In genomic region chr1:95086949-95087533, GRCh38 we compare ENCODE assay signal across 8 cellular contexts.
DNase-seq lines count a peak whose midpoint lies in the region; ATAC-seq and TF ChIP-seq lines count a peak whose summit lies in the region.

No MANE protein-coding gene starts in this region.

- peak overlapping the region; percentile 98 for H3K27ac Mint-ChIP-seq in nephron progenitor cell

- peak overlapping the region; percentile 56 for H3K27ac ChIP-seq in HUES48 (ENCODE audit: low read depth, low read length)

- peak; percentile 93 for DNase-seq in EL
- DNase-seq in choroid plexus epithelial cell (ENCODE audit: low read depth): peak; percentile 96
- DNase-seq in nephron progenitor cell: peak; percentile 26
- DNase-seq in stimulated activated CD8-positive, alpha-beta memory T cell treated with anti-CD3 and anti-CD28 coated beads, Interleukin-4, amount 100 ng/mL, for 48 hours: no peak
- DNase-seq in activated CD4-positive, CD25-positive, alpha-beta regulatory T cell treated with anti-CD3 and anti-CD28 coated beads, Interleukin-2, amount 50 U/mL, for 72 hours: no peak

- peaks cover 4% of the 10 kb centered on the region for H3K36me3 Mint-ChIP-seq in nephron progenitor cell (ENCODE audit: low read depth)

- H3K9me3 ChIP-seq in HUES48 (ENCODE audit: control insufficient read depth, insufficient read depth, low read length): no peaks in the 10 kb centered on the region

- H3K9me3 Mint-ChIP-seq in nephron progenitor cell: peaks cover 35% of the 10 kb centered on the region

- H3K4me3 Mint-ChIP-seq in nephron progenitor cell: peak overlapping the region; percentile 18

- H3K4me3 ChIP-seq in HUES48 (ENCODE audit: low read depth, low read length) (no peak overlapping the region), choroid plexus epithelial cell (ENCODE audit: low read depth, low read length) (no peak overlapping the region)

- peaks cover 18% of the 10 kb centered on the region for H3K4me1 Mint-ChIP-seq in nephron progenitor cell

- no peaks in the 10 kb centered on the region for H3K27me3 ChIP-seq in HUES48 (ENCODE audit: control insufficient read depth, insufficient read depth, low read length)

- H3K27me3 Mint-ChIP-seq in nephron progenitor cell (ENCODE audit: low read depth, poor library complexity): peaks cover 9% of the 10 kb centered on the region

- no peak for TF ChIP-seq CTCF in choroid plexus epithelial cell (conservative IDR thresholded peaks at IDR 0.05; ENCODE audit: low read depth, low read length)
- TF ChIP-seq CTCF in nephron progenitor cell (IDR thresholded peaks at IDR 0.05): no peak

- H3K9ac ChIP-seq in HUES48 (ENCODE audit: low read depth, low read length): no peak overlapping the region

- H3K36me3 ChIP-seq in HUES48 (ENCODE audit: control insufficient read depth, insufficient read depth, low read length): no peaks in the 10 kb centered on the region

- H3K4me1 ChIP-seq in HUES48 (ENCODE audit: control insufficient read depth, insufficient read depth, low read length): peaks cover 24% of the 10 kb centered on the region

- ATAC-seq in HG02678 (IDR thresholded peaks at IDR 0.05; ENCODE audit: unreplicated experiment): no peak
- ATAC-seq in GM19467 (IDR thresholded peaks at IDR 0.05; ENCODE audit: unreplicated experiment): no peak

Comparison
In these comparisons a context has a peak if more than half of its experiments do, and no peak if none do; other contexts are left out.
1. DNase-seq: peak in EL (single experiment), choroid plexus epithelial cell (single experiment) and nephron progenitor cell (single experiment); none in stimulated activated CD8-positive, alpha-beta memory T cell treated with anti-CD3 and anti-CD28 coated beads, Interleukin-4, amount 100 ng/mL, for 48 hours (single experiment) and activated CD4-positive, CD25-positive, alpha-beta regulatory T cell treated with anti-CD3 and anti-CD28 coated beads, Interleukin-2, amount 50 U/mL, for 72 hours (single experiment).